25 cellular contexts compared by ENCODE assay signal in genomic region chr19:16525751-16526481, GRCh38. TPM values are rescaled to one million over a fixed set of nuclear protein-coding genes. Genes with fewer than 3 reads are reported as not detected.
DNase-seq lines count a peak whose midpoint lies in the region; ATAC-seq and TF ChIP-seq lines count a peak whose summit lies in the region.
"Had no signal": no experiment of that assay in that cellular context is flagged by ENCODE, and none has a peak within 500 bp of the region (broad histone marks: within the 10 kb centered on the region; RNA-seq: fewer than 3 reads in every experiment).

No MANE protein-coding gene starts in this region.

- no peaks in the 10 kb centered on the region for H3K79me1 ChIP-seq in H9 (ENCODE audit: insufficient read depth, low read depth, low read length, poor library complexity, severe bottlenecking)

- no peak overlapping the region for H3T11ph ChIP-seq in H9 (ENCODE audit: low read length)

- H3K27me3 ChIP-seq in breast epithelium: no peaks in the 10 kb centered on the region
- no peaks in the 10 kb centered on the region for H3K27me3 ChIP-seq in right lobe of liver
- H3K27me3 ChIP-seq in H9 (ENCODE audit: insufficient read depth, low read length): no peaks in the 10 kb centered on the region

- H3K9me3 ChIP-seq in breast epithelium (no peaks in the 10 kb centered on the region), right lobe of liver (no peaks in the 10 kb centered on the region), H9 (ENCODE audit: control insufficient read depth, low read depth, low read length) (no peaks in the 10 kb centered on the region)
- H3K9me3 ChIP-seq: SK-N-SH had no signal

- no peak overlapping the region for H3K18ac ChIP-seq in H9 (ENCODE audit: insufficient read length, low read depth, low read length)

- H2AFZ ChIP-seq in H9 (ENCODE audit: low read length): no peak overlapping the region

- no peak overlapping the region for H4K8ac ChIP-seq in H9 (replicated peaks; ENCODE audit: insufficient read length, low read depth, low read length)

- no peak overlapping the region for H2BK15ac ChIP-seq in H9 (ENCODE audit: low read depth, low read length)

- H3K4me1 Mint-ChIP-seq in MCF 10A (ENCODE audit: insufficient read depth, unreplicated experiment) (no peaks in the 10 kb centered on the region), H9 (no peaks in the 10 kb centered on the region)
- H3K4me1 Mint-ChIP-seq: B cell had no signal

- CTCF ChIA-PET in MCF 10A (lab: Yijun Ruan, JAX): interaction anchor here (0.7 kb wide), 1 partner anchor 24 kb away, joined by 3 read pairs; no protein-coding TSS in a partner anchor

- H3K36me3 ChIP-seq in breast epithelium (peaks cover 20% of the 10 kb centered on the region), right lobe of liver (peaks cover 0 to 88% (median 52%) of the 10 kb centered on the region in 4 donors)

- H3K4me2 ChIP-seq in H9 (ENCODE audit: insufficient read depth, insufficient read length, low read length): no peak overlapping the region
- H3K4me2 ChIP-seq: SK-N-SH had no signal

- no peak for DNase-seq in breast epithelium (ENCODE audit: low spot score in 2 of 2)
- no peak for DNase-seq in MCF 10A (ENCODE audit: unreplicated experiment)
- no peak for DNase-seq in right lobe of liver
- DNase-seq in NCI-H2171 (lab: John Stamatoyannopoulos, UW): no peak
- no peak for DNase-seq in H4 (ENCODE audit: low spot score)
- DNase-seq in H9: no peak
- DNase-seq: 8988T, DMS 273 treated with DMSO at 0.1 percent for 48 hours, DND-41, HCEC 1CT, IMR-90, Karpas-422, MM.1S, NCI-H1092 treated with DMSO at 0.1 percent for 48 hours, NCI-H2081 treated with DMSO at 0.1 percent for 48 hours, NCI-H226, NCI-H524, NCI-H82, OCI-M1, SHP77 treated with DMSO at 0.1 percent for 48 hours, SK-N-SH had no signal

- no peak overlapping the region for H2BK5ac ChIP-seq in H9 (ENCODE audit: insufficient read length, low read length)

- no peak for TF ChIP-seq CTCF in breast epithelium (IDR thresholded peaks at IDR 0.05)
- TF ChIP-seq CTCF in MCF 10A (IDR thresholded peaks at IDR 0.05; ENCODE audit: unreplicated experiment): no peak
- TF ChIP-seq CTCF in right lobe of liver (IDR thresholded peaks at IDR 0.05): no peak
- TF ChIP-seq CTCF in H9 (conservative IDR thresholded peaks at IDR 0.05): no peak

- H3K27ac Mint-ChIP-seq in MCF 10A (ENCODE audit: low read depth, unreplicated experiment) (no peak overlapping the region), H9 (no peak overlapping the region)
- H3K27ac Mint-ChIP-seq: B cell had no signal

- no peak overlapping the region for H3K23ac ChIP-seq in H9 (ENCODE audit: insufficient read length, low read depth, low read length)

- H3K4ac ChIP-seq in H9 (ENCODE audit: low read depth, low read length): no peak overlapping the region

- no peak overlapping the region for H4K5ac ChIP-seq in H9 (ENCODE audit: insufficient read length, low read depth, low read length)

- H3K4me3 ChIP-seq in breast epithelium: no peak overlapping the region
- no peak overlapping the region for H3K4me3 ChIP-seq in right lobe of liver

- no peak for TF ChIP-seq POLR2A in breast epithelium (IDR thresholded peaks at IDR 0.05)
- no peak for TF ChIP-seq POLR2A in right lobe of liver (IDR thresholded peaks at IDR 0.05)

- H2BK20ac ChIP-seq in H9 (ENCODE audit: low read depth, low read length, poor library complexity, severe bottlenecking): no peak overlapping the region

- H3K56ac ChIP-seq in H9 (ENCODE audit: insufficient read length, low read depth, low read length): no peak overlapping the region

- H3K27me3 Mint-ChIP-seq in MCF 10A (ENCODE audit: insufficient read depth, unreplicated experiment): no peaks in the 10 kb centered on the region
- no peaks in the 10 kb centered on the region; the same call in 1 of the 2 replicates for H3K27me3 Mint-ChIP-seq in H9 (ENCODE audit: low read depth)
- H3K27me3 Mint-ChIP-seq: B cell had no signal

- no peak overlapping the region for H2BK12ac ChIP-seq in H9 (ENCODE audit: insufficient read length, low read depth, low read length)

- H3K9me3 Mint-ChIP-seq in MCF 10A (ENCODE audit: unreplicated experiment): no peaks in the 10 kb centered on the region
- no peaks in the 10 kb centered on the region for H3K9me3 Mint-ChIP-seq in H9

- POLR2A ChIA-PET in MCF 10A (lab: Yijun Ruan, JAX): interaction anchor here (1.2 kb wide), 1 partner anchor 17 kb away, joined by 4 read pairs; no protein-coding TSS in a partner anchor

- no TSS peak for BruUV-seq in MCF 10A (replicated peaks; lab: Mats Ljungman, UMichigan)

- no peak overlapping the region for H2BK120ac ChIP-seq in H9 (ENCODE audit: low read depth, low read length, poor library complexity, severe bottlenecking)

- H2AK5ac ChIP-seq in H9 (ENCODE audit: insufficient read length, low read length): no peak overlapping the region

- H3K4me3 Mint-ChIP-seq in MCF 10A (ENCODE audit: unreplicated experiment): no peak overlapping the region
- no peak overlapping the region for H3K4me3 Mint-ChIP-seq in H9
- H3K4me3 Mint-ChIP-seq: B cell had no signal

- no peaks in the 10 kb centered on the region for H3K23me2 ChIP-seq in H9 (ENCODE audit: insufficient read length, low read depth, low read length, poor library complexity, severe bottlenecking)

- H3K36me3 Mint-ChIP-seq in MCF 10A (ENCODE audit: insufficient read depth, unreplicated experiment) (peaks cover 64% of the 10 kb centered on the region), H9 (ENCODE audit: insufficient read depth in 1 of 3, low read depth in 3 of 3) (peaks cover 41 to 92% (median 77%) of the 10 kb centered on the region in 3 experiments; a peak in 6 of 7 replicates)

- ATAC-seq in right lobe of liver: peak; percentile 40 to 85 (median 60)

- 80% methylated on average over 3 of the region's 29 CpGs for WGBS in right lobe of liver (ENCODE audit: insufficient coverage, low coverage, low lambda C conversion rate, missing lambda C conversion rate)
- whole genome bisulfite sequencing in H9 (ENCODE audit: extremely low coverage, insufficient read length, low lambda C conversion rate): no CpG with 5 or more reads among the region's 29 CpGs

- peak overlapping the region; percentile 8 to 65 for H3K27ac ChIP-seq in breast epithelium
- peak overlapping the region in 1 of 3 donors; percentile 19 for H3K27ac ChIP-seq in right lobe of liver
- H3K27ac ChIP-seq in H9 (ENCODE audit: insufficient read length, low read depth, low read length): no peak overlapping the region
- H3K27ac ChIP-seq: HL-60 had no signal

- no peak overlapping the region for H3K9ac ChIP-seq in H9 (ENCODE audit: extremely low read depth, insufficient read length, low read length)
- H3K9ac ChIP-seq: SK-N-SH had no signal

- no peaks in the 10 kb centered on the region for H4K20me1 ChIP-seq in H9 (ENCODE audit: control insufficient read depth, insufficient read depth, insufficient read length)

- no peaks in the 10 kb centered on the region for H3K79me2 ChIP-seq in H9 (ENCODE audit: insufficient read depth, low read length)

- intact Hi-C loops in breast epithelium (cut with DNase I; ENCODE audit: low total_unique reads) (no loop called here), MCF 10A (cut with micrococcal nuclease) (no loop called here), right lobe of liver (cut with DNase I) (no loop called here)

- no peak overlapping the region for H3K14ac ChIP-seq in H9 (ENCODE audit: insufficient read depth, low read length)

- no peak overlapping the region for H4K91ac ChIP-seq in H9 (ENCODE audit: insufficient read length, low read depth, low read length)

- no peaks in the 10 kb centered on the region for H3K4me1 ChIP-seq in breast epithelium
- H3K4me1 ChIP-seq in right lobe of liver: peaks cover 0 to 18% (median 8%) of the 10 kb centered on the region in 4 donors
- H3K4me1 ChIP-seq in H9 (ENCODE audit: insufficient read depth, low read length): no peaks in the 10 kb centered on the region

RNA-seq across cellular contexts. Expression of gene CHERP, which starts 16.3 kb away (rescaled TPM):
- total RNA-seq in breast epithelium (1 to 10 TPM; 6.7 to 9.2 (median 8.0) TPM), MCF 10A (2022) (45.6 and 51.6 TPM in 2 replicates), right lobe of liver (10 to 100 TPM in 4 of 6 experiments, 1 to 10 TPM in 2; 6.8 to 26.2 (median 20.6) TPM), H9 (2021) (92.2 and 101 TPM in 2 replicates)
- 2.2 and 4.1 TPM in 2 replicates for total RNA-seq in H4 (2014; rRNA removed; shearing (Covaris generic))

RNA-seq across cellular contexts. Expression of gene C19orf44, which starts 29.7 kb away (rescaled TPM):
- 10 to 100 TPM in 1 of 3 donors, 1 to 10 TPM in 2; 5.9 to 11.1 (median 6.4) TPM for total RNA-seq in breast epithelium
- total RNA-seq in MCF 10A (2022): 9.0 and 9.2 TPM in 2 replicates
- total RNA-seq in right lobe of liver: 1 to 10 TPM; 1.8 to 4.3 (median 2.5) TPM
- total RNA-seq in H4 (2014; rRNA removed; shearing (Covaris generic)): 6.7 and 7.7 TPM in 2 replicates
- 5.7 and 6.4 TPM in 2 replicates for total RNA-seq in H9 (2021)

RNA-seq across cellular contexts. Expression of gene CALR3, which starts 29.9 kb away (rescaled TPM):
- total RNA-seq in breast epithelium: not detected
- total RNA-seq in MCF 10A (2022): not detected in 2 replicates
- total RNA-seq in right lobe of liver: not detected
- total RNA-seq in H4 (2014; rRNA removed; shearing (Covaris generic)): 0.08 and 0.47 TPM in 2 replicates
- total RNA-seq in H9 (2021): 0.44 and 0.53 TPM in 2 replicates
- total RNA-seq: HT1080, IMR-90, RPMI7951 had no signal

RNA-seq across cellular contexts. Expression of gene SLC35E1, which starts 46.3 kb away (rescaled TPM):
- 10 to 100 TPM; 33.0 to 44.9 (median 39.2) TPM for total RNA-seq in breast epithelium
- total RNA-seq in MCF 10A (2022): 62.2 and 62.6 TPM in 2 replicates
- 10 to 100 TPM; 17.2 to 27.4 (median 20.1) TPM for total RNA-seq in right lobe of liver
- total RNA-seq in H4 (2014; rRNA removed; shearing (Covaris generic)): 19.6 and 29.6 TPM in 2 replicates
- total RNA-seq in H9 (2021): 34.0 and 35.8 TPM in 2 replicates

RNA-seq across cellular contexts. Expression of gene EPS15L1, which starts 54.1 kb away (rescaled TPM):
- total RNA-seq in breast epithelium: 10 to 100 TPM; 17.3 to 40.2 (median 31.8) TPM
- total RNA-seq in MCF 10A (2022): 33.7 and 38.7 TPM in 2 replicates
- 10 to 100 TPM in 4 of 6 experiments, 1 to 10 TPM in 2; 6.3 to 22.5 (median 13.8) TPM for total RNA-seq in right lobe of liver
- total RNA-seq in H4 (2014; rRNA removed; shearing (Covaris generic)): 6.7 and 8.5 TPM in 2 replicates
- 31.8 and 33.3 TPM in 2 replicates for total RNA-seq in H9 (2021)
